ENCODE assay signal across 27 cellular contexts in the genomic region with DNA sequence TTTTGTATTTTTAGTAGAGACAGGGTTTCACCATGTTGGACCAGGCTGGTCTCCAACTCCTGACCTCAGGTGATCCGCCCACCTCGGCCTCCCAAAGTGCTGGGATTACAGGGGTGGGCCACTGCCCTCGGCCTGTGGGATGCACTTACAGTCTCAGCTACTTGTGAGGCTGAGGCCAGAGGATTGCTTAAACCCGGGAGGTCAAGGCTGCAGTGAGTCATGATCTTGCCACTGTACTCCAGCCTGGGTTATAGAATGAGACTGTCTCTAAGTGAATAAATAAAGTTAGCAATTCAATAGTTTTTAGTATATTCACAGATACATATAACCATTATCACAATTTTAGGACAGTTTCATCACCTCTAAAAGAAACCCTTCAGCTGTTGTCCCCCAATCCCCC.
DNase-seq lines count a peak whose midpoint lies in the region; ATAC-seq, FAIRE-seq and TF ChIP-seq lines count a peak whose summit lies in the region.
"Had no signal": no experiment of that assay in that cellular context is flagged by ENCODE, and none has a peak within 500 bp of the region (broad histone marks: within the 10 kb centered on the region; RNA-seq: fewer than 3 reads in every experiment).

No MANE protein-coding gene starts in this region.

- H3K4me1 ChIP-seq in mammary epithelial cell (ENCODE audit: insufficient read depth, low read length) (peaks cover 7% of the 10 kb centered on the region), right lobe of liver (no peaks in the 10 kb centered on the region)
- H3K4me1 ChIP-seq: left ventricle myocardium inferior, pancreas, Peyer's patch, uterus had no signal

- no peak overlapping the region for H3K4me2 ChIP-seq in mammary epithelial cell (ENCODE audit: insufficient read depth, low read depth, low read length)
- H3K4me2 ChIP-seq: KMS-11 had no signal

- no peak for TF ChIP-seq POLR2A in right lobe of liver (IDR thresholded peaks at IDR 0.05)
- TF ChIP-seq POLR2A in GM12892 (IDR thresholded peaks at IDR 0.05; ENCODE audit: low read depth, low read length) = no peak

- H4K20me1 ChIP-seq in mammary epithelial cell (ENCODE audit: insufficient read depth, low read length) = no peaks in the 10 kb centered on the region

- no peak overlapping the region for H2AFZ ChIP-seq in mammary epithelial cell (ENCODE audit: low read depth, low read length)

- H3K27ac ChIP-seq in mammary epithelial cell (ENCODE audit: insufficient read depth, low read depth, low read length) (no peak overlapping the region), right lobe of liver (no peak overlapping the region)
- H3K27ac ChIP-seq: C4-2B, heart right ventricle, KMS-11, left ventricle myocardium inferior, pancreas, Peyer's patch, uterus had no signal

- peak; percentile 60 for DNase-seq in EL
- peak; percentile 40 for DNase-seq in MV-4-11 (lab: John Stamatoyannopoulos, UW)
- peak; percentile 6 for DNase-seq in mammary epithelial cell
- DNase-seq in foreskin fibroblast = peak; percentile 72 to 76
- DNase-seq in stimulated activated CD4-positive, alpha-beta T cell treated with anti-CD3 and anti-CD28 coated beads, Interleukin-1b, Interleukin-23, amount 100 ng/mL, for 48 hours = no peak
- no peak for DNase-seq in right lobe of liver
- DNase-seq in GM12892 (ENCODE audit: insufficient read length) = no peak
- DNase-seq: activated CD4-positive, alpha-beta T cell treated with anti-CD3 and anti-CD28 coated beads, Interleukin-2, amount 10 ng/mL, durations not matched to agents 24 days and 14 days; activated naive CD4-positive, alpha-beta T cell treated with anti-CD3 and anti-CD28 coated beads, Interleukin-2, amount 50 U/mL, for 16 hours; effector CD8-positive, alpha-beta T cell; GOT3; heart right ventricle; immature natural killer cell; left ventricle myocardium inferior; NCI-H1105 treated with DMSO at 0.1 percent for 48 hours; NCI-H2081 treated with DMSO at 0.1 percent for 48 hours; NCI-H510A; nephron progenitor cell; NK-92 treated with Interleukin-12 subunit alpha and Interleukin-12 subunit beta, amount 100 ng/mL, for 24 hours; pancreas; uterus had no signal

- no peak for ATAC-seq in right lobe of liver
- ATAC-seq in HG03457 (IDR thresholded peaks at IDR 0.05; ENCODE audit: unreplicated experiment) = no peak
- ATAC-seq: esophagus mucosa, heart right ventricle, pancreas, sciatic nerve had no signal

- FAIRE-seq in GM12892 (lab: Jason Lieb, UNC) = no peak
- FAIRE-seq: pancreas had no signal

- no peaks in the 10 kb centered on the region for H3K79me2 ChIP-seq in mammary epithelial cell (ENCODE audit: insufficient read depth, low read length)

- H3K27me3 ChIP-seq in mammary epithelial cell (ENCODE audit: insufficient read depth, low read length) (no peaks in the 10 kb centered on the region), right lobe of liver (no peaks in the 10 kb centered on the region)
- H3K27me3 ChIP-seq: heart right ventricle, pancreas, Peyer's patch, uterus had no signal

- dilution Hi-C loops in mammary epithelial cell (cut with HindIII; ENCODE audit: low sequenced_read_pairs) = loop anchor here (5.0 kb wide), 1 partner anchor 90 kb away; a partner anchor contains a TSS

- H3K9me3 ChIP-seq in mammary epithelial cell (replicated peaks; ENCODE audit: insufficient read depth, low read length) (no peaks in the 10 kb centered on the region), right lobe of liver (no peaks in the 10 kb centered on the region)
- H3K9me3 ChIP-seq: heart right ventricle, left ventricle myocardium inferior, pancreas, Peyer's patch, uterus had no signal

- CTCF ChIA-PET in mammary epithelial cell (lab: Charles Lee; ENCODE audit: low non-redundant PET) = no interaction called here

- H3K9ac ChIP-seq in mammary epithelial cell (ENCODE audit: insufficient read depth, low read length) = no peak overlapping the region
- H3K9ac ChIP-seq: KMS-11 had no signal

- 83% methylated on average over 4 of the region's 4 CpGs for WGBS in mammary epithelial cell (ENCODE audit: low coverage, missing lambda C conversion rate)
- WGBS in right lobe of liver (ENCODE audit: insufficient coverage, low coverage, low lambda C conversion rate, missing lambda C conversion rate) = 91% methylated on average over 4 of the region's 4 CpGs

- no peak for TF ChIP-seq CTCF in mammary epithelial cell (conservative IDR thresholded peaks at IDR 0.05 in 1 of 2, IDR thresholded peaks at IDR 0.05 in 1 of 2; ENCODE audit: extremely low read depth in 1 of 2, insufficient read depth in 1 of 2, low read depth in 1 of 2, low read length in 2 of 2)
- no peak for TF ChIP-seq CTCF in foreskin fibroblast (IDR thresholded peaks at IDR 0.05; ENCODE audit: low read depth, low read length)
- no peak for TF ChIP-seq CTCF in right lobe of liver (IDR thresholded peaks at IDR 0.05)

- in situ Hi-C loops in mammary epithelial cell (cut with MboI; ENCODE audit: low sequenced_read_pairs in 2 of 2) = loop anchor here in 1 of 2 donors (25.0 kb wide), 1 partner anchor 320 kb away; a partner anchor contains a TSS

- H3K36me3 ChIP-seq in mammary epithelial cell (ENCODE audit: insufficient read depth, low read length) (no peaks in the 10 kb centered on the region), right lobe of liver (no peaks in the 10 kb centered on the region)
- H3K36me3 ChIP-seq: heart right ventricle, left ventricle myocardium inferior, pancreas, Peyer's patch, uterus had no signal

- BruUV-seq in mammary epithelial cell (replicated peaks; lab: Mats Ljungman, UMichigan) = no TSS peak

- intact Hi-C loops in mammary epithelial cell (cut with micrococcal nuclease) = no loop called here
- intact Hi-C loops in right lobe of liver (cut with DNase I) = no loop called here

- no peak overlapping the region for H3K4me3 ChIP-seq in mammary epithelial cell (replicated peaks in 1 of 3; ENCODE audit: insufficient read depth in 1 of 3, low read depth in 2 of 3, low read length in 3 of 3)
- no peak overlapping the region for H3K4me3 ChIP-seq in foreskin fibroblast (ENCODE audit: low read depth in 1 of 2, low read length in 2 of 2)
- no peak overlapping the region for H3K4me3 ChIP-seq in right lobe of liver
- H3K4me3 ChIP-seq: heart right ventricle, left ventricle myocardium inferior, pancreas, Peyer's patch, uterus had no signal

Comparison
In these comparisons a context has a peak if more than half of its experiments do, and no peak if none do; other contexts are left out.
1. DNase-seq: peak in EL (single experiment), MV-4-11 (single experiment), mammary epithelial cell (single experiment) and foreskin fibroblast (2 of 2); none in stimulated activated CD4-positive, alpha-beta T cell treated with anti-CD3 and anti-CD28 coated beads, Interleukin-1b, Interleukin-23, amount 100 ng/mL, for 48 hours (single experiment), right lobe of liver (0 of 3) and GM12892 (single experiment).